19 cellular contexts compared by ENCODE assay signal in genomic region chr7:105779856-105780815, GRCh38.
DNase-seq lines count a peak whose midpoint lies in the region; ATAC-seq and TF ChIP-seq lines count a peak whose summit lies in the region.
"Had no signal": no experiment of that assay in that cellular context is flagged by ENCODE, and none has a peak within 500 bp of the region (broad histone marks: within the 10 kb centered on the region; RNA-seq: fewer than 3 reads in every experiment).

No MANE protein-coding gene starts in this region.

- peaks cover 41% of the 10 kb centered on the region for H3K4me1 Mint-ChIP-seq in brain
- H3K4me1 Mint-ChIP-seq: naive B cell had no signal

- peak overlapping the region in 2 of 5 experiments; percentile 62 to 68 for H3K4me3 Mint-ChIP-seq in brain
- H3K4me3 Mint-ChIP-seq: activated CD4-positive, alpha-beta memory T cell treated with anti-CD3 and anti-CD28 coated beads for 36 hours; naive B cell; stimulated activated naive CD8-positive, alpha-beta T cell treated with anti-CD3 and anti-CD28 coated beads, Interleukin-15, Interleukin-2, amounts not matched to agents 100 ng/mL and 50 ng/mL, for 24 hours had no signal

- intact Hi-C loops in right lobe of liver (cut with DNase I) = no loop called here

- no peak overlapping the region for H3K4me3 ChIP-seq in right lobe of liver
- H3K4me3 ChIP-seq: BLaER1 treated with 17β-estradiol and CSF1 and Interleukin-3, amounts not matched to agents 10 nM and 100 nM; thyroid gland had no signal

- no peak for TF ChIP-seq CTCF in brain (conservative IDR thresholded peaks at IDR 0.05)
- TF ChIP-seq CTCF in right lobe of liver (IDR thresholded peaks at IDR 0.05) = no peak

- peaks cover 0 to 14% (median 0%) of the 10 kb centered on the region in 4 donors for H3K4me1 ChIP-seq in right lobe of liver
- H3K4me1 ChIP-seq: thyroid gland had no signal

- WGBS in right lobe of liver (ENCODE audit: insufficient coverage, low coverage, low lambda C conversion rate, missing lambda C conversion rate) = 68% methylated on average over 4 of the region's 4 CpGs

- DNase-seq in NCI-H2227 (lab: John Stamatoyannopoulos, UW; ENCODE audit: unreplicated experiment) = peak; percentile 29
- DNase-seq in NCI-H2227 treated with DMSO at 0.1 percent for 48 hours (lab: John Stamatoyannopoulos, UW) = no peak
- DNase-seq in NCI-H345 (lab: John Stamatoyannopoulos, UW) = peak; percentile 18
- no peak for DNase-seq in right lobe of liver
- no peak for DNase-seq in mucosa of gallbladder (ENCODE audit: low spot score)
- DNase-seq: activated CD4-positive, alpha-beta memory T cell treated with anti-CD3 and anti-CD28 coated beads for 36 hours; activated gamma-delta T cell; glutamatergic neuron; naive B cell; NCI-H187; NCI-H526; occipital lobe; thyroid gland had no signal

- no peaks in the 10 kb centered on the region for H3K9me3 ChIP-seq in right lobe of liver
- H3K9me3 ChIP-seq: BLaER1 treated with 17β-estradiol and CSF1 and Interleukin-3, amounts not matched to agents 10 nM and 100 nM; thyroid gland had no signal

- no peak for ATAC-seq in HG03196 (IDR thresholded peaks at IDR 0.05; ENCODE audit: unreplicated experiment)
- ATAC-seq in HG03439 (IDR thresholded peaks at IDR 0.05; ENCODE audit: unreplicated experiment) = no peak
- ATAC-seq in right lobe of liver = no peak
- ATAC-seq: HCT116 had no signal

- no peaks in the 10 kb centered on the region for H3K36me3 ChIP-seq in right lobe of liver
- H3K36me3 ChIP-seq: thyroid gland had no signal

- H3K36me3 Mint-ChIP-seq in brain = peaks cover 8% of the 10 kb centered on the region
- H3K36me3 Mint-ChIP-seq: naive B cell had no signal

- peak overlapping the region in 4 of 5 experiments; percentile 78 to 95 (median 88) for H3K27ac Mint-ChIP-seq in brain
- H3K27ac Mint-ChIP-seq: activated CD4-positive, alpha-beta memory T cell treated with anti-CD3 and anti-CD28 coated beads for 36 hours; naive B cell; stimulated activated naive CD8-positive, alpha-beta T cell treated with anti-CD3 and anti-CD28 coated beads, Interleukin-15, Interleukin-2, amounts not matched to agents 100 ng/mL and 50 ng/mL, for 24 hours had no signal

- H3K27ac ChIP-seq in right lobe of liver = no peak overlapping the region
- H3K27ac ChIP-seq: BLaER1 treated with 17β-estradiol and CSF1 and Interleukin-3, amounts not matched to agents 10 nM and 100 nM; thyroid gland had no signal

- H3K27me3 Mint-ChIP-seq in brain = no peaks in the 10 kb centered on the region
- H3K27me3 Mint-ChIP-seq: activated CD4-positive, alpha-beta memory T cell treated with anti-CD3 and anti-CD28 coated beads for 36 hours; stimulated activated naive CD8-positive, alpha-beta T cell treated with anti-CD3 and anti-CD28 coated beads, Interleukin-15, Interleukin-2, amounts not matched to agents 100 ng/mL and 50 ng/mL, for 24 hours had no signal

- H3K27me3 ChIP-seq in right lobe of liver = no peaks in the 10 kb centered on the region
- H3K27me3 ChIP-seq: BLaER1 treated with 17β-estradiol and CSF1 and Interleukin-3, amounts not matched to agents 10 nM and 100 nM; thyroid gland had no signal

- TF ChIP-seq POLR2A in right lobe of liver (IDR thresholded peaks at IDR 0.05) = no peak

- no peaks in the 10 kb centered on the region for H3K9me3 Mint-ChIP-seq in brain
- H3K9me3 Mint-ChIP-seq: activated CD4-positive, alpha-beta memory T cell treated with anti-CD3 and anti-CD28 coated beads for 36 hours; naive B cell had no signal

Comparison
In these comparisons a context has a peak if more than half of its experiments do, and no peak if none do; other contexts are left out.
1. DNase-seq: peak in NCI-H2227 (single experiment) and NCI-H345 (single experiment); none in NCI-H2227 treated with DMSO at 0.1 percent for 48 hours (single experiment), right lobe of liver (0 of 3) and mucosa of gallbladder (single experiment).